20 cellular contexts compared by ENCODE assay signal in the genomic region with DNA sequence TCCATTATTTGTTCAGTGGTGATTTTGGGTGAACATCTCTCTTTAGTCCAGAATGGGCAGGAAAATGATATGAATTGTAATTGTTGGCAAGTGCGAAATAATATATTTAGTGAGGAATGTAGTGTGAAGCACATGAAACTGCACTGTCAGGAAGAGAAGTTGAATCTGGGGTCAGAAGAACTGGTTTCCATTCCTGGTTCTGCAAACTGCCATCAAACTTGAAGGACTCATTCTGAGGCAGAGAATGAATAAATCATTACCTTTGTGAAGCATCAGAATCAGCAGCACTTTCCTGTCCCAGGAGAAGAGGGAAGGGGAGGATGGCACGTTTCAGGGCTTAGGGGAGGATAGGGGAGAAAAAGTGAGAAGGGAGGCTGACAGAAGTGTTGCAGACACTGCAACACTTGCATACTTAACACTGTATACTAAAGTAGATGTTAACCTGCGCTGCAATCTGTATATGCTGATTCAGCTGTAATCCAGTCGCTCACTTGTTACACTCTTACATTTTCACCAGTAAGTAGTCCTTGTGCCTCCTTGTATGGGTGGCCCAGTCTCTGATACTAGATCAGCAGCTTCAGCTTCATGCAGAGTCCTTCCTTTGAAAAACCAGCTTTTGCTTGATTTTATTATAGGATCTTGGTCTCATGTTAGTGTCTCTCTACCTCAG. TPM values are rescaled to one million over a fixed set of nuclear protein-coding genes. Genes with fewer than 3 reads are reported as not detected.
DNase-seq lines count a peak whose midpoint lies in the region; ATAC-seq, FAIRE-seq and TF ChIP-seq lines count a peak whose summit lies in the region.
"Had no signal": no experiment of that assay in that cellular context is flagged by ENCODE, and none has a peak within 500 bp of the region (broad histone marks: within the 10 kb centered on the region; RNA-seq: fewer than 3 reads in every experiment).

No MANE protein-coding gene starts in this region.

- no TSS peak for BruUV-seq in IMR-90 (replicated peaks; lab: Mats Ljungman, UMichigan)
- no TSS peak for BruUV-seq in PC-9 (replicated peaks; lab: Mats Ljungman, UMichigan)

- H2AFZ ChIP-seq in IMR-90 (replicated peaks; ENCODE audit: low read length, poor library complexity), result no peak overlapping the region
- H2AFZ ChIP-seq in PC-9, result no peak overlapping the region

- H4K91ac ChIP-seq in IMR-90 (ENCODE audit: insufficient read depth, low read depth, low read length), result no peak overlapping the region

- H3K36me3 ChIP-seq in IMR-90 (ENCODE audit: control insufficient read depth, insufficient read depth, low read length) (no peaks in the 10 kb centered on the region), PC-9 (ENCODE audit: low read depth) (no peaks in the 10 kb centered on the region), esophagus squamous epithelium (no peaks in the 10 kb centered on the region), ascending aorta (no peaks in the 10 kb centered on the region)

- H2BK15ac ChIP-seq in IMR-90 (ENCODE audit: low read depth, low read length), result no peak overlapping the region

- no peaks in the 10 kb centered on the region for H3K79me2 ChIP-seq in PC-9 (ENCODE audit: low read depth)

- dilution Hi-C loops in IMR-90 (cut with HindIII; ENCODE audit: low sequenced_read_pairs, unreplicated experiment), result no loop called here

- in situ Hi-C loops in IMR-90 (cut with MboI; ENCODE audit: low sequenced_read_pairs), result no loop called here

- H2BK120ac ChIP-seq in IMR-90 (ENCODE audit: low read depth, low read length), result no peak overlapping the region

- H3K9me1 ChIP-seq in IMR-90 (ENCODE audit: insufficient read depth, low read length), result no peaks in the 10 kb centered on the region

- H3K4me3 ChIP-seq in A549 (no peak overlapping the region), IMR-90 (ENCODE audit: insufficient read depth, low read depth, low read length) (no peak overlapping the region), PC-9 (no peak overlapping the region), esophagus squamous epithelium (no peak overlapping the region), ascending aorta (no peak overlapping the region)

- peak overlapping the region; percentile 42; the same call in 1 of the 3 replicates for H3K4me2 ChIP-seq in A549
- no peak overlapping the region for H3K4me2 ChIP-seq in IMR-90 (ENCODE audit: low read depth, low read length)
- H3K4me2 ChIP-seq in PC-9, result peak overlapping the region; percentile 45; the same call in 1 of the 2 replicates

- H4K20me1 ChIP-seq in IMR-90 (ENCODE audit: insufficient read depth, low read length), result no peaks in the 10 kb centered on the region
- no peaks in the 10 kb centered on the region for H4K20me1 ChIP-seq in PC-9 (ENCODE audit: insufficient read depth)

- H3K9ac ChIP-seq in IMR-90 (ENCODE audit: low read depth, low read length), result no peak overlapping the region

- H3K4me1 ChIP-seq in A549 (peaks cover 30% of the 10 kb centered on the region), IMR-90 (ENCODE audit: control insufficient read depth, insufficient read depth, low read length) (no peaks in the 10 kb centered on the region), PC-9 (replicated peaks; ENCODE audit: insufficient read depth) (peaks cover 54% of the 10 kb centered on the region), esophagus squamous epithelium (peaks cover 43 to 73% (median 55%) of the 10 kb centered on the region in 3 donors), ascending aorta (no peaks in the 10 kb centered on the region)

- no peak overlapping the region for H4K5ac ChIP-seq in IMR-90 (ENCODE audit: low read depth, low read length)

- FAIRE-seq in A549 (lab: Jason Lieb, UNC), result no peak
- FAIRE-seq: A204.1, G401.6 had no signal

- POLR2A ChIA-PET in A549 (lab: Yijun Ruan, JAX) (no interaction called here), IMR-90 (lab: Charles Lee; ENCODE audit: unreplicated experiment) (no interaction called here), PC-9 (lab: Charles Lee; ENCODE audit: unreplicated experiment) (no interaction called here)

- H3K27ac ChIP-seq in A549, result peak overlapping the region; percentile 80 to 84; a peak in 5 of 6 replicates
- no peak overlapping the region for H3K27ac ChIP-seq in IMR-90 (ENCODE audit: insufficient read depth, low read length)
- no peak overlapping the region for H3K27ac ChIP-seq in PC-9
- H3K27ac ChIP-seq in esophagus squamous epithelium, result peak overlapping the region; percentile 74 to 86 (median 82)
- no peak overlapping the region for H3K27ac ChIP-seq in ascending aorta

- TF ChIP-seq POLR2A in A549 (IDR thresholded peaks at IDR 0.05; ENCODE audit: low read length) (no peak), IMR-90 (IDR thresholded peaks at IDR 0.05; ENCODE audit: low read depth, low read length) (no peak), esophagus squamous epithelium (IDR thresholded peaks at IDR 0.05) (no peak)

- H4K8ac ChIP-seq in IMR-90 (ENCODE audit: low read depth in 2 of 2, low read length in 2 of 2), result no peak overlapping the region

- no peak overlapping the region for H2BK20ac ChIP-seq in IMR-90 (ENCODE audit: low read depth, low read length)

- ATAC-seq in A549 (no peak), IMR-90 (ENCODE audit: low read depth) (no peak)

- no peak overlapping the region for H3K56ac ChIP-seq in IMR-90 (ENCODE audit: extremely low read depth, insufficient read depth, low read length)

- H2AK5ac ChIP-seq in IMR-90 (ENCODE audit: low read depth, low read length), result no peak overlapping the region

- H3K9me2 ChIP-seq in PC-9 (ENCODE audit: insufficient read depth), result no peaks in the 10 kb centered on the region

- H3K4ac ChIP-seq in IMR-90 (ENCODE audit: low read depth, low read length), result no peak overlapping the region

- DNase-seq in A549 (ENCODE audit: low read depth in 1 of 2, low spot score in 1 of 2) (no peak), IMR-90 (no peak), PC-9 (no peak), esophagus squamous epithelium (lab: John Stamatoyannopoulos, UW) (no peak), ascending aorta (ENCODE audit: low spot score in 2 of 2) (no peak), KG1 (lab: John Stamatoyannopoulos, UW) (no peak), NCI-H2107 treated with DMSO at 0.1 percent for 48 hours (lab: John Stamatoyannopoulos, UW; ENCODE audit: unreplicated experiment) (no peak), DMS153 (lab: John Stamatoyannopoulos, UW) (no peak)
- DNase-seq: CD4-positive, CD25-positive, alpha-beta regulatory T cell; DMS79; HFFc6; NCI-H1092 treated with DMSO at 0.1 percent for 48 hours; NCI-H1694; NCI-H446 had no signal

- intact Hi-C loops in IMR-90 (cut with micrococcal nuclease) (no loop called here), PC-9 (cut with micrococcal nuclease; ENCODE audit: unreplicated experiment) (loop anchor here (2.0 to 5.0 kb wide), 3 partner anchors 13 to 222 kb away; no protein-coding TSS in a partner anchor), esophagus squamous epithelium (cut with DNase I) (no loop called here), ascending aorta (cut with DNase I) (no loop called here)

- no peak overlapping the region for H3K23ac ChIP-seq in IMR-90 (ENCODE audit: low read depth, low read length)

- no peaks in the 10 kb centered on the region for H3K79me1 ChIP-seq in IMR-90 (ENCODE audit: low read depth in 1 of 2, low read length in 2 of 2)

- TF ChIP-seq EP300 in A549 (IDR thresholded peaks at IDR 0.05), result no peak

- no peak overlapping the region for H3K18ac ChIP-seq in IMR-90 (ENCODE audit: low read depth, low read length)

- no peak overlapping the region for H2BK5ac ChIP-seq in IMR-90 (ENCODE audit: low read depth, low read length, poor library complexity, severe bottlenecking)

- peaks cover 33% of the 10 kb centered on the region for H3F3A ChIP-seq in PC-9 (ENCODE audit: insufficient read depth, low read depth)

- H3K27me3 ChIP-seq in IMR-90 (ENCODE audit: control insufficient read depth, insufficient read depth, low read length) (peaks cover 5% of the 10 kb centered on the region; the same call in 1 of the 2 replicates), PC-9 (ENCODE audit: insufficient read depth, low read depth) (no peaks in the 10 kb centered on the region), esophagus squamous epithelium (no peaks in the 10 kb centered on the region), ascending aorta (no peaks in the 10 kb centered on the region)

- no peak for TF ChIP-seq CTCF in A549 (IDR thresholded peaks at IDR 0.05)
- no peak for TF ChIP-seq CTCF in IMR-90 (conservative IDR thresholded peaks at IDR 0.05; ENCODE audit: low read depth, low read length)
- no peak for TF ChIP-seq CTCF in PC-9 (conservative IDR thresholded peaks at IDR 0.05)
- TF ChIP-seq CTCF in esophagus squamous epithelium (IDR thresholded peaks at IDR 0.05), result no peak
- no peak for TF ChIP-seq CTCF in ascending aorta (IDR thresholded peaks at IDR 0.05)

- H3K9me3 ChIP-seq in A549 (no peaks in the 10 kb centered on the region), IMR-90 (ENCODE audit: control insufficient read depth, insufficient read depth, low read length) (no peaks in the 10 kb centered on the region), PC-9 (ENCODE audit: insufficient read depth, low read depth) (no peaks in the 10 kb centered on the region), esophagus squamous epithelium (no peaks in the 10 kb centered on the region), ascending aorta (no peaks in the 10 kb centered on the region)

- no peak overlapping the region for H2AK9ac ChIP-seq in IMR-90 (replicated peaks; ENCODE audit: low read depth, low read length, poor library complexity)

- TF ChIP-seq RAD21 in A549 (conservative IDR thresholded peaks at IDR 0.05 in 1 of 2, IDR thresholded peaks at IDR 0.05 in 1 of 2), result no peak
- TF ChIP-seq RAD21 in IMR-90 (IDR thresholded peaks at IDR 0.05; ENCODE audit: low read length), result no peak

- CTCF ChIA-PET in A549 (lab: Yijun Ruan, JAX) (interaction anchor here (1.0 to 17.5 kb wide), 2 partner anchors 15 to 117 kb away, joined by 3 to 291 read pairs; no protein-coding TSS in a partner anchor), IMR-90 (lab: Yijun Ruan, JAX) (no interaction called here), PC-9 (lab: Charles Lee) (interaction anchor here (1.2 kb wide), 1 partner anchor 13 kb away, joined by 3 read pairs; no protein-coding TSS in a partner anchor)

- no peak overlapping the region for H3K14ac ChIP-seq in IMR-90 (replicated peaks; ENCODE audit: low read depth, low read length)

- WGBS in A549 (ENCODE audit: missing lambda C conversion rate), result 71% methylated on average over 4 of the region's 4 CpGs
- WGBS in IMR-90 (ENCODE audit: extremely low coverage in 2 of 2, insufficient read length in 1 of 2), 2 experiments, result no CpG with 5 or more reads among the region's 4 CpGs
- WGBS in esophagus squamous epithelium, 2 donors, result 76 to 85% methylated on average over 4 of the region's 4 CpGs

RNA-seq across cellular contexts. Expression of gene RPTN, which starts 10.5 kb away (rescaled TPM):
- polyA plus RNA-seq in A549 (2011; rRNA removed) (0.03 TPM in 1 of 2 replicates, not detected in the other), A549 (2017; fragmentation: RNase III; extraction: RNeasy Plus Mini Kit Qiagen cat#74134 plus additional on column Dnase treatment) (not detected in 3 replicates), IMR-90 (2012; rRNA removed) (not detected in 2 replicates)
- polyA plus RNA-seq in A549 (2012; cell fraction: cytosol; rRNA removed), result not detected in 2 replicates
- not detected in 2 replicates for polyA plus RNA-seq in A549 (2012; cell fraction: nucleus; rRNA removed)
- not detected in 2 replicates for polyA minus RNA-seq in A549 (2011; rRNA and poly(A)+ RNA removed)
- total RNA-seq in IMR-90 (2012; rRNA removed) (not detected in 2 replicates), PC-9 (2021) (not detected in 2 replicates), esophagus squamous epithelium (under 1 TPM; 0.09 to 0.95 (median 0.14) TPM), ascending aorta (not detected)
- polyA plus RNA-seq in IMR-90 (2012; cell fraction: cytosol; rRNA removed), result not detected in 2 replicates
- not detected in 2 replicates for polyA plus RNA-seq in IMR-90 (2012; cell fraction: nucleus; rRNA removed; ENCODE audit: low replicate concordance)
- total RNA-seq: CD4-positive, CD25-positive, alpha-beta regulatory T cell; H4; HFFc6; LHCN-M2; RPMI7951; SK-MEL-5 had no signal
- polyA plus RNA-seq: CD4-positive, CD25-positive, alpha-beta regulatory T cell had no signal

RNA-seq across cellular contexts. Expression of gene TCHH, which starts 54.2 kb away (rescaled TPM):
- polyA plus RNA-seq in A549 (2011; rRNA removed) (0.07 and 0.08 TPM in 2 replicates), A549 (2017; fragmentation: RNase III; extraction: RNeasy Plus Mini Kit Qiagen cat#74134 plus additional on column Dnase treatment) (0.07 to 0.11 TPM (median 0.09 TPM) in 3 replicates), IMR-90 (2012; rRNA removed) (not detected in 2 replicates)
- polyA plus RNA-seq in A549 (2012; cell fraction: cytosol; rRNA removed), result under 0.01 and 0.01 TPM in 2 replicates
- 0.02 and 0.05 TPM in 2 replicates for polyA plus RNA-seq in A549 (2012; cell fraction: nucleus; rRNA removed)
- polyA minus RNA-seq in A549 (2011; rRNA and poly(A)+ RNA removed), result 0.04 TPM in 1 of 2 replicates, not detected in the other
- total RNA-seq in IMR-90 (2012; rRNA removed) (not detected in 2 replicates), PC-9 (2021) (0.04 TPM in 1 of 2 replicates, not detected in the other), esophagus squamous epithelium (under 1 TPM; 0.18 to 0.44 (median 0.19) TPM), ascending aorta (not detected)
- not detected in 2 replicates for polyA plus RNA-seq in IMR-90 (2012; cell fraction: cytosol; rRNA removed)
- 0.01 TPM in 1 of 2 replicates, not detected in the other for polyA plus RNA-seq in IMR-90 (2012; cell fraction: nucleus; rRNA removed; ENCODE audit: low replicate concordance)
- total RNA-seq: CD4-positive, CD25-positive, alpha-beta regulatory T cell; H4 had no signal
- polyA plus RNA-seq: CD4-positive, CD25-positive, alpha-beta regulatory T cell had no signal

RNA-seq across cellular contexts. Expression of gene HRNR, which starts 54.5 kb away (rescaled TPM):
- not detected in 2 replicates for polyA plus RNA-seq in A549 (2011; rRNA removed)
- polyA plus RNA-seq in A549 (2012; cell fraction: cytosol; rRNA removed), result under 0.01 TPM in 1 of 2 replicates, not detected in the other
- 0.01 TPM in 1 of 2 replicates, not detected in the other for polyA plus RNA-seq in A549 (2012; cell fraction: nucleus; rRNA removed)
- polyA plus RNA-seq in A549 (2017; fragmentation: RNase III; extraction: RNeasy Plus Mini Kit Qiagen cat#74134 plus additional on column Dnase treatment), result not detected in 3 replicates
- polyA minus RNA-seq in A549 (2011; rRNA and poly(A)+ RNA removed), result 0.04 and 0.05 TPM in 2 replicates
- total RNA-seq in IMR-90 (2012; rRNA removed), result not detected in 2 replicates
- polyA plus RNA-seq in IMR-90 (2012; rRNA removed), result under 0.01 TPM in 1 of 2 replicates, not detected in the other
- polyA plus RNA-seq in IMR-90 (2012; cell fraction: cytosol; rRNA removed), result not detected in 2 replicates
- not detected in 2 replicates for polyA plus RNA-seq in IMR-90 (2012; cell fraction: nucleus; rRNA removed; ENCODE audit: low replicate concordance)
- total RNA-seq in PC-9 (2021), result not detected in 2 replicates
- total RNA-seq in esophagus squamous epithelium, result under 1 TPM in 1 of 4 donors, not detected in 3; 0.18 TPM
- not detected for total RNA-seq in ascending aorta
- total RNA-seq: CD4-positive, CD25-positive, alpha-beta regulatory T cell; H4; HFFc6; LHCN-M2; SK-MEL-5 had no signal
- polyA plus RNA-seq: CD4-positive, CD25-positive, alpha-beta regulatory T cell had no signal

Comparison
In these comparisons a context has a peak if more than half of its experiments do, and no peak if none do; other contexts are left out.
1. H3K27ac ChIP-seq: peak in A549 (2 of 2) and esophagus squamous epithelium (4 of 4); none in IMR-90 (single experiment), PC-9 (single experiment) and ascending aorta (0 of 2).